ENCODE assay signal across 14 cellular contexts in genomic region chr6:151111670-151112069, GRCh38.
DNase-seq lines count a peak whose midpoint lies in the region; ATAC-seq and TF ChIP-seq lines count a peak whose summit lies in the region.
"Had no signal": no experiment of that assay in that cellular context is flagged by ENCODE, and none has a peak within 500 bp of the region (broad histone marks: within the 10 kb centered on the region; RNA-seq: fewer than 3 reads in every experiment).

No MANE protein-coding gene starts in this region.

- peak overlapping the region in 1 of 2 experiments; percentile 62 for H3K4ac ChIP-seq in mesenchymal stem cell (ENCODE audit: low read depth in 1 of 2, low read length in 2 of 2)

- WGBS in mesenchymal stem cell = 78% methylated on average over 5 of the region's 5 CpGs

- H4K91ac ChIP-seq in mesenchymal stem cell (ENCODE audit: low read length) = peak overlapping the region; percentile 41

- no peak overlapping the region for H3K23ac ChIP-seq in mesenchymal stem cell (ENCODE audit: low read length in 2 of 2)

- H2AFZ ChIP-seq in mesenchymal stem cell (ENCODE audit: low read depth, low read length) = no peak overlapping the region

- no peak overlapping the region for H3K4me3 ChIP-seq in mesenchymal stem cell (ENCODE audit: insufficient read depth in 1 of 2, low read depth in 1 of 2, low read length in 2 of 2)

- no peaks in the 10 kb centered on the region for H3K79me1 ChIP-seq in mesenchymal stem cell (replicated peaks; ENCODE audit: low read length, poor library complexity, severe bottlenecking)

- peak overlapping the region in 1 of 2 experiments; percentile 88 for H2BK12ac ChIP-seq in mesenchymal stem cell (ENCODE audit: low read length in 2 of 2)

- H3K4me2 ChIP-seq in mesenchymal stem cell (ENCODE audit: low read length, poor library complexity, severe bottlenecking) = no peak overlapping the region

- H3K9me3 ChIP-seq in mesenchymal stem cell (ENCODE audit: control insufficient read depth, low read length) = no peaks in the 10 kb centered on the region

- H2BK15ac ChIP-seq in mesenchymal stem cell (ENCODE audit: low read depth, poor library complexity, severe bottlenecking) = no peak overlapping the region

- no peaks in the 10 kb centered on the region for H3K36me3 ChIP-seq in mesenchymal stem cell (ENCODE audit: control insufficient read depth in 1 of 2, insufficient read depth in 2 of 2, low read depth in 1 of 2, low read length in 2 of 2)

- H3K4me1 ChIP-seq in mesenchymal stem cell (ENCODE audit: control insufficient read depth, insufficient read depth, low read depth, low read length) = peaks cover 1% of the 10 kb centered on the region

- H2BK5ac ChIP-seq in mesenchymal stem cell (ENCODE audit: low read depth, low read length, poor library complexity, severe bottlenecking) = no peak overlapping the region

- in situ Hi-C loops in KBM-7 (cut with MboI; ENCODE audit: low pct_unique_long_range_greater_than_20kb, low sequenced_read_pairs) = no loop called here

- DNase-seq in DMS 273 treated with DMSO at 0.1 percent for 48 hours (lab: John Stamatoyannopoulos, UW) (peak; percentile 64), KBM-7 (peak; percentile 10), mesenchymal stem cell (no peak), islet precursor cell (no peak), NOMO-1 treated with DMSO at 0.1 percent for 48 hours (lab: John Stamatoyannopoulos, UW; ENCODE audit: unreplicated experiment) (no peak)
- DNase-seq in activated naive CD4-positive, alpha-beta T cell (lab: John Stamatoyannopoulos, UW) = no peak
- DNase-seq: AML-193, GF-D8, KG1, NCI-H1930, NCI-H69, SHP77 treated with DMSO at 0.1 percent for 48 hours, T-helper 17 cell had no signal

- H3K14ac ChIP-seq in mesenchymal stem cell (ENCODE audit: low read length in 2 of 2) = no peak overlapping the region

- no peak overlapping the region for H3K9ac ChIP-seq in mesenchymal stem cell (ENCODE audit: low read length)

- H3K18ac ChIP-seq in mesenchymal stem cell (ENCODE audit: low read depth in 1 of 2, low read length in 2 of 2) = peak overlapping the region in 1 of 2 experiments; percentile 73

- ATAC-seq in SK-N-SH treated with all-trans-retinoic acid at 6 μM for 48 hours = peak; percentile 36; the same call in 1 of the 3 replicates
- ATAC-seq: T-helper 17 cell had no signal

- H2AK5ac ChIP-seq in mesenchymal stem cell (ENCODE audit: low read length, severe bottlenecking) = no peak overlapping the region

- peaks cover 0 to 4% of the 10 kb centered on the region in 2 experiments for H3K27me3 ChIP-seq in mesenchymal stem cell (ENCODE audit: control insufficient read depth in 1 of 2, insufficient read depth in 1 of 2, low read length in 2 of 2)

- no peak overlapping the region for H2BK120ac ChIP-seq in mesenchymal stem cell (ENCODE audit: low read depth, low read length)

- no peak overlapping the region for H4K8ac ChIP-seq in mesenchymal stem cell (ENCODE audit: low read length)

- H3K27ac ChIP-seq in mesenchymal stem cell (ENCODE audit: low read length, poor library complexity, severe bottlenecking) = no peak overlapping the region

TF ChIP-seq in SK-N-SH treated with all-trans-retinoic acid at 6 μM for 48 hours, 23 proteins besides CTCF, POLR2A, EP300 and RAD21:
- TF ChIP-seq PPARA (CRISPR knock-in tag; IDR thresholded peaks at IDR 0.05; ENCODE audit: borderline replicate concordance) (no peak), ZNF565 (CRISPR knock-in tag; conservative IDR thresholded peaks at IDR 0.05; ENCODE audit: low read depth) (no peak), TCF4 (CRISPR knock-in tag; IDR thresholded peaks at IDR 0.05; ENCODE audit: borderline replicate concordance) (peak; percentile 62; the same call in 1 of the 2 replicates), ESRRG (CRISPR knock-in tag; IDR thresholded peaks at IDR 0.05) (no peak), POU6F1 (CRISPR knock-in tag; IDR thresholded peaks at IDR 0.05; ENCODE audit: borderline replicate concordance, low read depth) (no peak)

Comparison
In these comparisons a context has a peak if more than half of its experiments do, and no peak if none do; other contexts are left out.
1. DNase-seq: peak in DMS 273 treated with DMSO at 0.1 percent for 48 hours (single experiment) and KBM-7 (single experiment); none in mesenchymal stem cell (single experiment), activated naive CD4-positive, alpha-beta T cell (0 of 4), islet precursor cell (single experiment) and NOMO-1 treated with DMSO at 0.1 percent for 48 hours (single experiment).